ENCODE assay signal across 1 cellular context in the genomic region with DNA sequence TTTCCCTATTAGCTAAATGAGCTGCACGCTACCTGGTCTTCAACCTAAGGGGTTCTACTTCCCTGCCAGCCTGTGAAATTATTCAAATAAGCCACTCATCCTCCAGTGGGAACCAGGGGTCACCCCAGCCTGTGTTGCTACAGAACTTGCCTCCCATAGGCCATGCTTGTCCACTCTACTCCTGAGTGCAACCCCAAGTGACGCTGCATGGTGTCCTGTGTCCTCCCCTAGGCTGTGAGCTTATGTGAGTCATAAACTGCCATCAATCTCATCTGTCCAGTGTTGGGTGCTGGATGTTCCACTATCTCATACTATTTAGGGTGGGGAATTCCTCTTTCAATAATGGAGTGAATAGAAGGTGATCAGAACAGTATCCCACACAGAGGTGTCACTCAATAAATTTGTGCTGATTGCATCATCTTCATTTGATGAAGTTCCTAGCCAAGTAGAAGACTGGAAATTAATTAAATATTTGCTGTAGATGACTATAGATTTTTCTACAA.
TF ChIP-seq lines count a peak whose summit lies in the region.

No MANE protein-coding gene starts in this region.

TF ChIP-seq in K562, 482 proteins besides CTCF, POLR2A, EP300 and RAD21 (continued from another document and continues in another):
- TF ChIP-seq, protein P1, sequence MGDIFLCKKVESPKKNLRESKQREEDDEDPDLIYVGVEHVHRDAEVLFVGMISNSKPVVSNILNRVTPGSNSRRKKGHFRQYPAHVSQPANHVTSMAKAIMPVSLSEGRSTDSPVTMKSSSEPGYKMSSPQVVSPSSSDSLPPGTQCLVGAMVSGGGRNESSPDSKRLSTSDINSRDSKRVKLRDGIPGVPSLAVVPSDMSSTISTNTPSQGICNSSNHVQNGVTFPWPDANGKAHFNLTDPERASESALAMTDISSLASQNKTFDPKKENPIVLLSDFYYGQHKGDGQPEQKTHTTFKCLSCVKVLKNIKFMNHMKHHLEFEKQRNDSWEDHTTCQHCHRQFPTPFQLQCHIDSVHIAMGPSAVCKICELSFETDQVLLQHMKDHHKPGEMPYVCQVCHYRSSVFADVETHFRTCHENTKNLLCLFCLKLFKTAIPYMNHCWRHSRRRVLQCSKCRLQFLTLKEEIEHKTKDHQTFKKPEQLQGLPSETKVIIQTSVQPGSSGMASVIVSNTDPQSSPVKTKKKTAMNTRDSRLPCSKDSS (IDR thresholded peaks at IDR 0.05; ENCODE audit: low read depth, partially characterized antibody), result no peak
- TF ChIP-seq ARHGAP35 (IDR thresholded peaks at IDR 0.05; ENCODE audit: partially characterized antibody) (no peak), CXXC5 (CRISPR knock-in tag; IDR thresholded peaks at IDR 0.05) (peak; percentile 31), NR4A1 (CRISPR knock-in tag; IDR thresholded peaks at IDR 0.05) (no peak), NR4A1 (tag; IDR thresholded peaks at IDR 0.05) (peak; percentile 46; the same call in 1 of the 2 replicates), EP400 (IDR thresholded peaks at IDR 0.05) (peak; percentile 60), HDAC1 (IDR thresholded peaks at IDR 0.05) (peak in 1 of 2 experiments; percentile 73; a peak in 2 of 4 replicates), ZNF232 (CRISPR knock-in tag; IDR thresholded peaks at IDR 0.05) (no peak), NCOA1 (IDR thresholded peaks at IDR 0.05; ENCODE audit: low read depth) (peak; percentile 41; the same call in 1 of the 2 replicates), ZNF445 (CRISPR knock-in tag; IDR thresholded peaks at IDR 0.05; ENCODE audit: low read depth) (no peak), NFE2L1 (tag; IDR thresholded peaks at IDR 0.05; ENCODE audit: borderline replicate concordance, low read depth) (no peak), XRCC4 (IDR thresholded peaks at IDR 0.05; ENCODE audit: extremely low read depth, insufficient read depth, insufficient read length) (no peak), SMAD1 (IDR thresholded peaks at IDR 0.05; ENCODE audit: low read depth, low read length, partially characterized antibody) (no peak), HDAC2 (IDR thresholded peaks at IDR 0.05) (peak; percentile 41; the same call in 1 of the 2 replicates), MTA2 (IDR thresholded peaks at IDR 0.05; ENCODE audit: low read depth) (no peak; the same call in 1 of the 2 replicates), TAF9B (IDR thresholded peaks at IDR 0.05; ENCODE audit: partially characterized antibody) (peak; percentile 71), ZNF707 (CRISPR knock-in tag; conservative IDR thresholded peaks at IDR 0.05) (no peak), HDAC8 (tag; IDR thresholded peaks at IDR 0.05) (0 out of 2 replicates have a peak, but pooled peaks have one; percentile 19), MIER1 (IDR thresholded peaks at IDR 0.05; ENCODE audit: low read depth) (no peak), ZNF239 (CRISPR knock-in tag; IDR thresholded peaks at IDR 0.05) (no peak), SNIP1 (IDR thresholded peaks at IDR 0.05; ENCODE audit: low read depth) (no peak), CEBPB (tag; IDR thresholded peaks at IDR 0.05) (peak; percentile 92), NRF1 (conservative IDR thresholded peaks at IDR 0.05 in 1 of 2, IDR thresholded peaks at IDR 0.05 in 1 of 2) (peak; percentile 20 to 37; a peak in 2 of 4 replicates)
- TF ChIP-seq, protein P2, sequence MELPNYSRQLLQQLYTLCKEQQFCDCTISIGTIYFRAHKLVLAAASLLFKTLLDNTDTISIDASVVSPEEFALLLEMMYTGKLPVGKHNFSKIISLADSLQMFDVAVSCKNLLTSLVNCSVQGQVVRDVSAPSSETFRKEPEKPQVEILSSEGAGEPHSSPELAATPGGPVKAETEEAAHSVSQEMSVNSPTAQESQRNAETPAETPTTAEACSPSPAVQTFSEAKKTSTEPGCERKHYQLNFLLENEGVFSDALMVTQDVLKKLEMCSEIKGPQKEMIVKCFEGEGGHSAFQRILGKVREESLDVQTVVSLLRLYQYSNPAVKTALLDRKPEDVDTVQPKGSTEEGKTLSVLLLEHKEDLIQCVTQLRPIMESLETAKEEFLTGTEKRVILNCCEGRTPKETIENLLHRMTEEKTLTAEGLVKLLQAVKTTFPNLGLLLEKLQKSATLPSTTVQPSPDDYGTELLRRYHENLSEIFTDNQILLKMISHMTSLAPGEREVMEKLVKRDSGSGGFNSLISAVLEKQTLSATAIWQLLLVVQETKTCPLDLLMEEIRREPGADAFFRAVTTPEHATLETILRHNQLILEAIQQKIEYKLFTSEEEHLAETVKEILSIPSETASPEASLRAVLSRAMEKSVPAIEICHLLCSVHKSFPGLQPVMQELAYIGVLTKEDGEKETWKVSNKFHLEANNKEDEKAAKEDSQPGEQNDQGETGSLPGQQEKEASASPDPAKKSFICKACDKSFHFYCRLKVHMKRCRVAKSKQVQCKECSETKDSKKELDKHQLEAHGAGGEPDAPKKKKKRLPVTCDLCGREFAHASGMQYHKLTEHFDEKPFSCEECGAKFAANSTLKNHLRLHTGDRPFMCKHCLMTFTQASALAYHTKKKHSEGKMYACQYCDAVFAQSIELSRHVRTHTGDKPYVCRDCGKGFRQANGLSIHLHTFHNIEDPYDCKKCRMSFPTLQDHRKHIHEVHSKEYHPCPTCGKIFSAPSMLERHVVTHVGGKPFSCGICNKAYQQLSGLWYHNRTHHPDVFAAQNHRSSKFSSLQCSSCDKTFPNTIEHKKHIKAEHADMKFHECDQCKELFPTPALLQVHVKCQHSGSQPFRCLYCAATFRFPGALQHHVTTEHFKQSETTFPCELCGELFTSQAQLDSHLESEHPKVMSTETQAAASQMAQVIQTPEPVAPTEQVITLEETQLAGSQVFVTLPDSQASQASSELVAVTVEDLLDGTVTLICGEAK (IDR thresholded peaks at IDR 0.05), result no peak
- TF ChIP-seq, protein P2 (CRISPR knock-in tag; IDR thresholded peaks at IDR 0.05), result no peak
- TF ChIP-seq, protein P3, sequence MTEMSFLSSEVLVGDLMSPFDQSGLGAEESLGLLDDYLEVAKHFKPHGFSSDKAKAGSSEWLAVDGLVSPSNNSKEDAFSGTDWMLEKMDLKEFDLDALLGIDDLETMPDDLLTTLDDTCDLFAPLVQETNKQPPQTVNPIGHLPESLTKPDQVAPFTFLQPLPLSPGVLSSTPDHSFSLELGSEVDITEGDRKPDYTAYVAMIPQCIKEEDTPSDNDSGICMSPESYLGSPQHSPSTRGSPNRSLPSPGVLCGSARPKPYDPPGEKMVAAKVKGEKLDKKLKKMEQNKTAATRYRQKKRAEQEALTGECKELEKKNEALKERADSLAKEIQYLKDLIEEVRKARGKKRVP (CRISPR knock-in tag; IDR thresholded peaks at IDR 0.05), result peak; percentile 84
- TF ChIP-seq, protein P4, sequence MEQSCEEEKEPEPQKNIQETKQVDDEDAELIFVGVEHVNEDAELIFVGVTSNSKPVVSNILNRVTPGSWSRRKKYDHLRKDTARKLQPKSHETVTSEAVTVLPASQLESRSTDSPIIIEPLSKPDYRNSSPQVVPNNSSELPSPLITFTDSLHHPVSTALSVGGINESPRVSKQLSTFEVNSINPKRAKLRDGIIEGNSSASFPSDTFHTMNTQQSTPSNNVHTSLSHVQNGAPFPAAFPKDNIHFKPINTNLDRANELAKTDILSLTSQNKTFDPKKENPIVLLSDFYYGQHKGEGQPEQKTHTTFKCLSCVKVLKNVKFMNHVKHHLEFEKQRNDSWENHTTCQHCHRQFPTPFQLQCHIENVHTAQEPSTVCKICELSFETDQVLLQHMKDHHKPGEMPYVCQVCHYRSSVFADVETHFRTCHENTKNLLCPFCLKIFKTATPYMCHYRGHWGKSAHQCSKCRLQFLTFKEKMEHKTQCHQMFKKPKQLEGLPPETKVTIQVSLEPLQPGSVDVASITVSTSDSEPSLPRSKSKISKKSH (CRISPR knock-in tag; IDR thresholded peaks at IDR 0.05), result no peak
- TF ChIP-seq, protein P5, sequence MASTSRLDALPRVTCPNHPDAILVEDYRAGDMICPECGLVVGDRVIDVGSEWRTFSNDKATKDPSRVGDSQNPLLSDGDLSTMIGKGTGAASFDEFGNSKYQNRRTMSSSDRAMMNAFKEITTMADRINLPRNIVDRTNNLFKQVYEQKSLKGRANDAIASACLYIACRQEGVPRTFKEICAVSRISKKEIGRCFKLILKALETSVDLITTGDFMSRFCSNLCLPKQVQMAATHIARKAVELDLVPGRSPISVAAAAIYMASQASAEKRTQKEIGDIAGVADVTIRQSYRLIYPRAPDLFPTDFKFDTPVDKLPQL (IDR thresholded peaks at IDR 0.05; ENCODE audit: extremely low read depth, insufficient read length), result no peak
- TF ChIP-seq, protein P6, sequence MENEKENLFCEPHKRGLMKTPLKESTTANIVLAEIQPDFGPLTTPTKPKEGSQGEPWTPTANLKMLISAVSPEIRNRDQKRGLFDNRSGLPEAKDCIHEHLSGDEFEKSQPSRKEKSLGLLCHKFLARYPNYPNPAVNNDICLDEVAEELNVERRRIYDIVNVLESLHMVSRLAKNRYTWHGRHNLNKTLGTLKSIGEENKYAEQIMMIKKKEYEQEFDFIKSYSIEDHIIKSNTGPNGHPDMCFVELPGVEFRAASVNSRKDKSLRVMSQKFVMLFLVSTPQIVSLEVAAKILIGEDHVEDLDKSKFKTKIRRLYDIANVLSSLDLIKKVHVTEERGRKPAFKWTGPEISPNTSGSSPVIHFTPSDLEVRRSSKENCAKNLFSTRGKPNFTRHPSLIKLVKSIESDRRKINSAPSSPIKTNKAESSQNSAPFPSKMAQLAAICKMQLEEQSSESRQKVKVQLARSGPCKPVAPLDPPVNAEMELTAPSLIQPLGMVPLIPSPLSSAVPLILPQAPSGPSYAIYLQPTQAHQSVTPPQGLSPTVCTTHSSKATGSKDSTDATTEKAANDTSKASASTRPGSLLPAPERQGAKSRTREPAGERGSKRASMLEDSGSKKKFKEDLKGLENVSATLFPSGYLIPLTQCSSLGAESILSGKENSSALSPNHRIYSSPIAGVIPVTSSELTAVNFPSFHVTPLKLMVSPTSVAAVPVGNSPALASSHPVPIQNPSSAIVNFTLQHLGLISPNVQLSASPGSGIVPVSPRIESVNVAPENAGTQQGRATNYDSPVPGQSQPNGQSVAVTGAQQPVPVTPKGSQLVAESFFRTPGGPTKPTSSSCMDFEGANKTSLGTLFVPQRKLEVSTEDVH (IDR thresholded peaks at IDR 0.05; ENCODE audit: low read depth, partially characterized antibody), result no peak
- TF ChIP-seq, protein P7, sequence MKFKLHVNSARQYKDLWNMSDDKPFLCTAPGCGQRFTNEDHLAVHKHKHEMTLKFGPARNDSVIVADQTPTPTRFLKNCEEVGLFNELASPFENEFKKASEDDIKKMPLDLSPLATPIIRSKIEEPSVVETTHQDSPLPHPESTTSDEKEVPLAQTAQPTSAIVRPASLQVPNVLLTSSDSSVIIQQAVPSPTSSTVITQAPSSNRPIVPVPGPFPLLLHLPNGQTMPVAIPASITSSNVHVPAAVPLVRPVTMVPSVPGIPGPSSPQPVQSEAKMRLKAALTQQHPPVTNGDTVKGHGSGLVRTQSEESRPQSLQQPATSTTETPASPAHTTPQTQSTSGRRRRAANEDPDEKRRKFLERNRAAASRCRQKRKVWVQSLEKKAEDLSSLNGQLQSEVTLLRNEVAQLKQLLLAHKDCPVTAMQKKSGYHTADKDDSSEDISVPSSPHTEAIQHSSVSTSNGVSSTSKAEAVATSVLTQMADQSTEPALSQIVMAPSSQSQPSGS (CRISPR knock-in tag; IDR thresholded peaks at IDR 0.05), result no peak
- TF ChIP-seq, protein P8, sequence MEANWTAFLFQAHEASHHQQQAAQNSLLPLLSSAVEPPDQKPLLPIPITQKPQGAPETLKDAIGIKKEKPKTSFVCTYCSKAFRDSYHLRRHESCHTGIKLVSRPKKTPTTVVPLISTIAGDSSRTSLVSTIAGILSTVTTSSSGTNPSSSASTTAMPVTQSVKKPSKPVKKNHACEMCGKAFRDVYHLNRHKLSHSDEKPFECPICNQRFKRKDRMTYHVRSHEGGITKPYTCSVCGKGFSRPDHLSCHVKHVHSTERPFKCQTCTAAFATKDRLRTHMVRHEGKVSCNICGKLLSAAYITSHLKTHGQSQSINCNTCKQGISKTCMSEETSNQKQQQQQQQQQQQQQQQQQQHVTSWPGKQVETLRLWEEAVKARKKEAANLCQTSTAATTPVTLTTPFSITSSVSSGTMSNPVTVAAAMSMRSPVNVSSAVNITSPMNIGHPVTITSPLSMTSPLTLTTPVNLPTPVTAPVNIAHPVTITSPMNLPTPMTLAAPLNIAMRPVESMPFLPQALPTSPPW (CRISPR knock-in tag; IDR thresholded peaks at IDR 0.05), result no peak
- TF ChIP-seq, protein P9, sequence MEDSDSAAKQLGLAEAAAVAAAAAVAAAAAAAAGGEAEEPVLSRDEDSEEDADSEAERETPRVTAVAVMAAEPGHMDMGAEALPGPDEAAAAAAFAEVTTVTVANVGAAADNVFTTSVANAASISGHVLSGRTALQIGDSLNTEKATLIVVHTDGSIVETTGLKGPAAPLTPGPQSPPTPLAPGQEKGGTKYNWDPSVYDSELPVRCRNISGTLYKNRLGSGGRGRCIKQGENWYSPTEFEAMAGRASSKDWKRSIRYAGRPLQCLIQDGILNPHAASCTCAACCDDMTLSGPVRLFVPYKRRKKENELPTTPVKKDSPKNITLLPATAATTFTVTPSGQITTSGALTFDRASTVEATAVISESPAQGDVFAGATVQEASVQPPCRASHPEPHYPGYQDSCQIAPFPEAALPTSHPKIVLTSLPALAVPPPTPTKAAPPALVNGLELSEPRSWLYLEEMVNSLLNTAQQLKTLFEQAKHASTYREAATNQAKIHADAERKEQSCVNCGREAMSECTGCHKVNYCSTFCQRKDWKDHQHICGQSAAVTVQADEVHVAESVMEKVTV (CRISPR knock-in tag; IDR thresholded peaks at IDR 0.05), result peak; percentile 17; the same call in 1 of the 2 replicates
- TF ChIP-seq, protein P10, sequence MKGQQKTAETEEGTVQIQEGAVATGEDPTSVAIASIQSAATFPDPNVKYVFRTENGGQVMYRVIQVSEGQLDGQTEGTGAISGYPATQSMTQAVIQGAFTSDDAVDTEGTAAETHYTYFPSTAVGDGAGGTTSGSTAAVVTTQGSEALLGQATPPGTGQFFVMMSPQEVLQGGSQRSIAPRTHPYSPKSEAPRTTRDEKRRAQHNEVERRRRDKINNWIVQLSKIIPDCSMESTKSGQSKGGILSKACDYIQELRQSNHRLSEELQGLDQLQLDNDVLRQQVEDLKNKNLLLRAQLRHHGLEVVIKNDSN (CRISPR knock-in tag; IDR thresholded peaks at IDR 0.05), result no peak
